ENCODE assay signal across 9 cellular contexts in genomic region chr13:98509271-98510155, GRCh38.
DNase-seq lines count a peak whose midpoint lies in the region; ATAC-seq, FAIRE-seq and TF ChIP-seq lines count a peak whose summit lies in the region.
"Had no signal": no experiment of that assay in that cellular context is flagged by ENCODE, and none has a peak within 500 bp of the region (broad histone marks: within the 10 kb centered on the region; RNA-seq: fewer than 3 reads in every experiment).

No MANE protein-coding gene starts in this region.

- peak overlapping the region; percentile 36 for H3K4me2 ChIP-seq in GM12878 (ENCODE audit: control insufficient read depth, insufficient read depth)

- intact Hi-C loops in GM12878 (cut with micrococcal nuclease; ENCODE audit: unreplicated experiment), result no loop called here
- intact Hi-C loops in left lung (cut with DNase I), result no loop called here
- intact Hi-C loops in stomach (cut with DNase I; ENCODE audit: low total_unique reads), result no loop called here

- no peaks in the 10 kb centered on the region for H3K27me3 ChIP-seq in GM12878 (replicated peaks in 1 of 2; ENCODE audit: control insufficient read depth in 2 of 2, insufficient read depth in 2 of 2, low read length in 1 of 2)
- no peaks in the 10 kb centered on the region for H3K27me3 ChIP-seq in left lung
- H3K27me3 ChIP-seq in stomach, result no peaks in the 10 kb centered on the region

- DNase-seq in activated CD4-positive, CD25-positive, alpha-beta regulatory T cell treated with anti-CD3 and anti-CD28 coated beads, Interleukin-2, amount 50 U/mL, for 72 hours, result no peak
- DNase-seq in SIG-M5 treated with dmso at 0.1 percent for 504 hours (lab: John Stamatoyannopoulos, UW; ENCODE audit: unreplicated experiment) (peak; percentile 88), GM12878 (ENCODE audit: low read depth, low spot score) (peak; percentile 79), left lung (peak in 1 of 2 donors; percentile 68), stomach (peak; percentile 66), activated gamma-delta T cell treated with Interleukin-2 at 50 U/mL for 16 hours (no peak)

- TF ChIP-seq EP300 in GM12878 (IDR thresholded peaks at IDR 0.05; ENCODE audit: borderline replicate concordance in 1 of 2, control insufficient read depth in 1 of 2, low read depth in 2 of 2, low read length in 2 of 2) (peak; percentile 49 to 72; a peak in 2 of 4 replicates), stomach (IDR thresholded peaks at IDR 0.05) (no peak)

- no peak for TF ChIP-seq CTCF in GM12878 (IDR thresholded peaks at IDR 0.05 in 2 of 3, conservative IDR thresholded peaks at IDR 0.05 in 1 of 3; ENCODE audit: control insufficient read depth in 2 of 3, extremely low read depth in 1 of 3, insufficient read depth in 1 of 3, low read depth in 3 of 3, low read length in 3 of 3)
- no peak for TF ChIP-seq CTCF in left lung (IDR thresholded peaks at IDR 0.05)
- TF ChIP-seq CTCF in stomach (IDR thresholded peaks at IDR 0.05), result no peak

- H3K27ac ChIP-seq in GM12878 (ENCODE audit: control insufficient read depth, insufficient read depth) (peak overlapping the region; percentile 72), left lung (peak overlapping the region; percentile 76 to 80), stomach (peak overlapping the region; percentile 8 to 80 (median 69))

- H4K20me1 ChIP-seq in GM12878 (ENCODE audit: control insufficient read depth, insufficient read depth), result peaks cover 6% of the 10 kb centered on the region; the same call in 1 of the 2 replicates

- RAD21 ChIA-PET in GM12878 (lab: Charles Lee; ENCODE audit: unreplicated experiment), result interaction anchor here (0.6 to 4.8 kb wide), 15 partner anchors 9 to 144 kb away, joined by 3 to 35 read pairs (median 4); no protein-coding TSS in a partner anchor

- WGBS in GM12878 (ENCODE audit: insufficient coverage, insufficient replicate concordance, low lambda C conversion rate, missing lambda C conversion rate), result 23% methylated on average over 10 of the region's 10 CpGs
- WGBS in stomach, 5 donors, result 48 to 62% (median 57%) methylated on average over 10 of the region's 10 CpGs

- TF ChIP-seq POLR2A in GM12878 (IDR thresholded peaks at IDR 0.05; ENCODE audit: low read depth, low read length), result no peak
- TF ChIP-seq POLR2A in stomach (IDR thresholded peaks at IDR 0.05), result no peak

- SMC1A ChIA-PET in GM12878 (lab: Charles Lee; ENCODE audit: uncharacterized antibody, unreplicated experiment), result interaction anchor here (0.6 to 6.3 kb wide), 17 partner anchors 7 to 143 kb away, joined by 3 to 39 read pairs (median 8); no protein-coding TSS in a partner anchor

- H3K79me2 ChIP-seq in GM12878 (ENCODE audit: control insufficient read depth, insufficient read depth, low read length), result peaks cover 87% of the 10 kb centered on the region

- POLR2A ChIA-PET in GM12878 (lab: Charles Lee), result interaction anchor here (0.5 to 2.5 kb wide), 8 partner anchors 10 to 87 kb away, joined by 3 to 8 read pairs (median 5); no protein-coding TSS in a partner anchor

- FAIRE-seq in GM12878 (lab: Jason Lieb, UNC), result no peak
- FAIRE-seq: A204.1 had no signal

- TF ChIP-seq RAD21 in GM12878 (IDR thresholded peaks at IDR 0.05; ENCODE audit: insufficient read depth, low read depth, low read length), result no peak

- CTCF ChIA-PET in GM12878 (lab: Yijun Ruan, JAX), result interaction anchor here (0.9 to 4.2 kb wide), 10 partner anchors 9 to 143 kb away, joined by 3 to 13 read pairs (median 4); no protein-coding TSS in a partner anchor

- H3K4me3 ChIP-seq in GM12878 (no peak overlapping the region), left lung (no peak overlapping the region), stomach (no peak overlapping the region)

- H3K9ac ChIP-seq in GM12878 (ENCODE audit: control insufficient read depth, insufficient read depth, low read length), result peak overlapping the region; percentile 57; the same call in 1 of the 2 replicates

- no peaks in the 10 kb centered on the region for H3K9me3 ChIP-seq in GM12878 (replicated peaks; ENCODE audit: control insufficient read depth, insufficient read depth, low read length)
- H3K9me3 ChIP-seq in left lung, result no peaks in the 10 kb centered on the region
- H3K9me3 ChIP-seq in stomach, result no peaks in the 10 kb centered on the region

- H2AFZ ChIP-seq in GM12878 (ENCODE audit: control insufficient read depth, low read depth, low read length), result no peak overlapping the region

- H3K4me1 ChIP-seq in GM12878 (ENCODE audit: control insufficient read depth, insufficient read depth, low read length) (peaks cover 80% of the 10 kb centered on the region), left lung (peaks cover 31 to 54% of the 10 kb centered on the region in 2 donors), stomach (peaks cover 55 to 81% (median 61%) of the 10 kb centered on the region in 4 donors)

- BruUV-seq in GM12878 (replicated peaks; lab: Mats Ljungman, UMichigan), result TSS peak; percentile 87

- H3K36me3 ChIP-seq in GM12878 (ENCODE audit: control insufficient read depth in 2 of 2, insufficient read depth in 2 of 2, low read length in 1 of 2) (peaks cover 2 to 5% of the 10 kb centered on the region in 2 experiments; a peak in 1 of 4 replicates), left lung (peaks cover 0 to 7% of the 10 kb centered on the region in 2 donors), stomach (peaks cover 0 to 12% (median 5%) of the 10 kb centered on the region in 4 donors)

- ATAC-seq in activated CD4-positive, CD25-positive, alpha-beta regulatory T cell treated with anti-CD3 and anti-CD28 coated beads, Interleukin-2, amount 50 U/mL, for 24 hours, result peak; percentile 77 to 78
- peak; percentile 41 for ATAC-seq in HG03066 (IDR thresholded peaks at IDR 0.05; ENCODE audit: low read depth, unreplicated experiment)
- peak; percentile 67 for ATAC-seq in GM12878
- ATAC-seq in left lung, result peak; percentile 74

- in situ Hi-C loops in GM12878 (cut with MboI), result no loop called here

TF ChIP-seq in GM12878, 131 proteins besides CTCF, POLR2A, EP300 and RAD21 (continues in another document):
- TF ChIP-seq ZNF274 (IDR thresholded peaks at IDR 0.05; ENCODE audit: insufficient read depth, insufficient read length) (no peak), MEF2B (IDR thresholded peaks at IDR 0.05; ENCODE audit: partially characterized antibody, poor library complexity, severe bottlenecking) (peak; percentile 69), FOXM1 (IDR thresholded peaks at IDR 0.05; ENCODE audit: low read depth, low read length) (peak; percentile 41; the same call in 1 of the 2 replicates), ZNF622 (IDR thresholded peaks at IDR 0.05) (no peak), ZNF24 (IDR thresholded peaks at IDR 0.05) (peak; percentile 58; the same call in 1 of the 2 replicates), JUND (IDR thresholded peaks at IDR 0.05; ENCODE audit: low read depth, low read length) (no peak), ATF2 (IDR thresholded peaks at IDR 0.05; ENCODE audit: low read length) (peak; percentile 79; the same call in 1 of the 2 replicates), NFIC (IDR thresholded peaks at IDR 0.05; ENCODE audit: low read depth, low read length) (peak; percentile 65), POLR2AphosphoS5 (IDR thresholded peaks at IDR 0.05; ENCODE audit: low read length) (peak; percentile 63; the same call in 1 of the 2 replicates), MEF2A (IDR thresholded peaks at IDR 0.05; ENCODE audit: insufficient read depth, low read depth, low read length) (0 out of 2 replicates have a peak, but pooled peaks have one; percentile 5), ESRRA (IDR thresholded peaks at IDR 0.05; ENCODE audit: low read length) (no peak)
- TF ChIP-seq, protein P1, sequence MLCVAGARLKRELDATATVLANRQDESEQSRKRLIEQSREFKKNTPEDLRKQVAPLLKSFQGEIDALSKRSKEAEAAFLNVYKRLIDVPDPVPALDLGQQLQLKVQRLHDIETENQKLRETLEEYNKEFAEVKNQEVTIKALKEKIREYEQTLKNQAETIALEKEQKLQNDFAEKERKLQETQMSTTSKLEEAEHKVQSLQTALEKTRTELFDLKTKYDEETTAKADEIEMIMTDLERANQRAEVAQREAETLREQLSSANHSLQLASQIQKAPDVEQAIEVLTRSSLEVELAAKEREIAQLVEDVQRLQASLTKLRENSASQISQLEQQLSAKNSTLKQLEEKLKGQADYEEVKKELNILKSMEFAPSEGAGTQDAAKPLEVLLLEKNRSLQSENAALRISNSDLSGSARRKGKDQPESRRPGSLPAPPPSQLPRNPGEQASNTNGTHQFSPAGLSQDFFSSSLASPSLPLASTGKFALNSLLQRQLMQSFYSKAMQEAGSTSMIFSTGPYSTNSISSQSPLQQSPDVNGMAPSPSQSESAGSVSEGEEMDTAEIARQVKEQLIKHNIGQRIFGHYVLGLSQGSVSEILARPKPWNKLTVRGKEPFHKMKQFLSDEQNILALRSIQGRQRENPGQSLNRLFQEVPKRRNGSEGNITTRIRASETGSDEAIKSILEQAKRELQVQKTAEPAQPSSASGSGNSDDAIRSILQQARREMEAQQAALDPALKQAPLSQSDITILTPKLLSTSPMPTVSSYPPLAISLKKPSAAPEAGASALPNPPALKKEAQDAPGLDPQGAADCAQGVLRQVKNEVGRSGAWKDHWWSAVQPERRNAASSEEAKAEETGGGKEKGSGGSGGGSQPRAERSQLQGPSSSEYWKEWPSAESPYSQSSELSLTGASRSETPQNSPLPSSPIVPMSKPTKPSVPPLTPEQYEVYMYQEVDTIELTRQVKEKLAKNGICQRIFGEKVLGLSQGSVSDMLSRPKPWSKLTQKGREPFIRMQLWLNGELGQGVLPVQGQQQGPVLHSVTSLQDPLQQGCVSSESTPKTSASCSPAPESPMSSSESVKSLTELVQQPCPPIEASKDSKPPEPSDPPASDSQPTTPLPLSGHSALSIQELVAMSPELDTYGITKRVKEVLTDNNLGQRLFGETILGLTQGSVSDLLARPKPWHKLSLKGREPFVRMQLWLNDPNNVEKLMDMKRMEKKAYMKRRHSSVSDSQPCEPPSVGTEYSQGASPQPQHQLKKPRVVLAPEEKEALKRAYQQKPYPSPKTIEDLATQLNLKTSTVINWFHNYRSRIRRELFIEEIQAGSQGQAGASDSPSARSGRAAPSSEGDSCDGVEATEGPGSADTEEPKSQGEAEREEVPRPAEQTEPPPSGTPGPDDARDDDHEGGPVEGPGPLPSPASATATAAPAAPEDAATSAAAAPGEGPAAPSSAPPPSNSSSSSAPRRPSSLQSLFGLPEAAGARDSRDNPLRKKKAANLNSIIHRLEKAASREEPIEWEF (IDR thresholded peaks at IDR 0.05; ENCODE audit: insufficient replicate concordance, low read depth, low read length), result peak; percentile 81

Comparison
In these comparisons a context has a peak if more than half of its experiments do, and no peak if none do; other contexts are left out.
1. DNase-seq: peak in SIG-M5 treated with dmso at 0.1 percent for 504 hours (single experiment), GM12878 (single experiment) and stomach (single experiment); none in activated CD4-positive, CD25-positive, alpha-beta regulatory T cell treated with anti-CD3 and anti-CD28 coated beads, Interleukin-2, amount 50 U/mL, for 72 hours (single experiment) and activated gamma-delta T cell treated with Interleukin-2 at 50 U/mL for 16 hours (single experiment).
2. Peak in every context shown above with its lines, with median percentiles within 50 percentile points of each other: ATAC-seq and H3K27ac ChIP-seq.